In the genomic region with DNA sequence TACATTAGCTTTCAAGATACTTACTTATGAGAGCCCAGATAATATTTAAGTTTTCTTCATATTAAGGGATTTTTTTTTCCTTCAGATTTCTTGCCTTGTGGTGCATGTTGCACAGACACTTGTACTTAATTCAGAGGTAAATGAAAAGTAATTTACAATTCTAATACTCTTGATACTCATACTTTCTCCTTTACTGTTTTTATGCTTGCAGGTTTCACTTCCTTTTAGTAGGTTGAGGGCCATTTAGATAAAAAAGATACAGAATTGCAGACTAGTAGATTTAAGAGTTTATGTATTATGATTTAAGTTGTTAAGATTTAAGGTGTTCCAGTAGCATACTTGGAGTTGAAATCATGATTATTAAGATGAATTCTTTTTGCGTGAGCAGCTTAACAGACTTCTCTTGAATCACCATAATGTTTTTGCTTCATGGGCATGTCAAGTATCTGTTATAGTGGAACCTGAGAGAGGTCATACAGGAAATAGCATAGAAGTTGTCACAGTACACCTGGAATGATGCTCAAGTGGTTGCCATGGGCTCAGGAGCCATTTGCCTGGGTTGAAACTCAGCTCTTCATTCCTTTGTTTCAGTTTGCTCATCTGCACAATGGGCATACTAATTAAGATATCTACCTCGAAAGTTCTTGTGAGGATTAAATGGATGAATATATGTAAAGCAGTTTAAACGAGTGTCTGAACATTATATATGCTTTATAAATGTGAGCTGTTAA, we compare ENCODE assay signal across 14 cellular contexts.
DNase-seq lines count a peak whose midpoint lies in the region; ATAC-seq and TF ChIP-seq lines count a peak whose summit lies in the region.
"Had no signal": no experiment of that assay in that cellular context is flagged by ENCODE, and none has a peak within 500 bp of the region (broad histone marks: within the 10 kb centered on the region; RNA-seq: fewer than 3 reads in every experiment).

No MANE protein-coding gene starts in this region.

- H3K4me3 Mint-ChIP-seq in stimulated activated memory B cell treated with anti-CD40 and anti-IgM and Interleukin-4, amounts not matched to agents 10 μg/mL and 1 μg/mL and 100 μg/mL, for 72 hours: no peak overlapping the region
- no peak overlapping the region for H3K4me3 Mint-ChIP-seq in CD14-positive monocyte
- H3K4me3 Mint-ChIP-seq in progenitor cell of endocrine pancreas (ENCODE audit: low read depth): no peak overlapping the region
- H3K4me3 Mint-ChIP-seq: activated CD8-positive, alpha-beta T cell treated with anti-CD3 and anti-CD28 coated beads for 36 hours; neural progenitor cell had no signal

- DNase-seq in NCI-H510A treated with DMSO at 0.1 percent for 48 hours (lab: John Stamatoyannopoulos, UW) (peak; percentile 8), CD14-positive monocyte (ENCODE audit: low spot score) (no peak), progenitor cell of endocrine pancreas (ENCODE audit: low spot score, unreplicated experiment) (no peak), HuH-7.5 (ENCODE audit: low spot score) (no peak)
- DNase-seq: activated CD8-positive, alpha-beta T cell treated with anti-CD3 and anti-CD28 coated beads for 36 hours; activated effector memory CD4-positive, alpha-beta T cell treated with anti-CD3 and anti-CD28 coated beads, Interleukin-2, amount 50 U/mL, for 16 hours; CD4-positive, alpha-beta memory T cell; NCI-H1105; NCI-H526; SHP77 had no signal

- H3K36me3 Mint-ChIP-seq in stimulated activated memory B cell treated with anti-CD40 and anti-IgM and Interleukin-4, amounts not matched to agents 10 μg/mL and 1 μg/mL and 100 μg/mL, for 72 hours: no peaks in the 10 kb centered on the region
- H3K36me3 Mint-ChIP-seq in CD14-positive monocyte (no peaks in the 10 kb centered on the region), progenitor cell of endocrine pancreas (ENCODE audit: insufficient read depth) (no peaks in the 10 kb centered on the region)
- H3K36me3 Mint-ChIP-seq: CD4-positive, alpha-beta memory T cell; neural progenitor cell had no signal

- H3K27me3 Mint-ChIP-seq in stimulated activated memory B cell treated with anti-CD40 and anti-IgM and Interleukin-4, amounts not matched to agents 10 μg/mL and 1 μg/mL and 100 μg/mL, for 72 hours: no peaks in the 10 kb centered on the region
- H3K27me3 Mint-ChIP-seq in CD14-positive monocyte (ENCODE audit: low read depth in 3 of 3): no peaks in the 10 kb centered on the region
- no peaks in the 10 kb centered on the region for H3K27me3 Mint-ChIP-seq in progenitor cell of endocrine pancreas
- H3K27me3 Mint-ChIP-seq: activated CD8-positive, alpha-beta T cell treated with anti-CD3 and anti-CD28 coated beads for 36 hours; CD4-positive, alpha-beta memory T cell had no signal

- ATAC-seq in GM18907 (IDR thresholded peaks at IDR 0.05; ENCODE audit: unreplicated experiment) (peak; percentile 75), HG03139 (IDR thresholded peaks at IDR 0.05; ENCODE audit: unreplicated experiment) (peak; percentile 54)
- peak; percentile 53 for ATAC-seq in stimulated activated memory B cell treated with anti-CD40 and anti-IgM and Interleukin-4, amounts not matched to agents 10 μg/mL and 1 μg/mL and 100 μg/mL, for 72 hours
- ATAC-seq: activated CD8-positive, alpha-beta T cell treated with anti-CD3 and anti-CD28 coated beads for 36 hours had no signal

- TF ChIP-seq CTCF in CD14-positive monocyte (IDR thresholded peaks at IDR 0.05) (no peak), progenitor cell of endocrine pancreas (IDR thresholded peaks at IDR 0.05; ENCODE audit: unreplicated experiment) (no peak)

- no peaks in the 10 kb centered on the region for H3K9me3 Mint-ChIP-seq in stimulated activated memory B cell treated with anti-CD40 and anti-IgM and Interleukin-4, amounts not matched to agents 10 μg/mL and 1 μg/mL and 100 μg/mL, for 72 hours
- H3K9me3 Mint-ChIP-seq in CD14-positive monocyte: peaks cover 0 to 2% (median 0%) of the 10 kb centered on the region in 7 donors
- H3K9me3 Mint-ChIP-seq in progenitor cell of endocrine pancreas (ENCODE audit: low read depth): no peaks in the 10 kb centered on the region
- H3K9me3 Mint-ChIP-seq: activated CD8-positive, alpha-beta T cell treated with anti-CD3 and anti-CD28 coated beads for 36 hours; CD4-positive, alpha-beta memory T cell; neural progenitor cell had no signal

- peak overlapping the region; percentile 58 for H3K27ac Mint-ChIP-seq in stimulated activated memory B cell treated with anti-CD40 and anti-IgM and Interleukin-4, amounts not matched to agents 10 μg/mL and 1 μg/mL and 100 μg/mL, for 72 hours
- H3K27ac Mint-ChIP-seq in CD14-positive monocyte (peak overlapping the region in 1 of 7 donors; percentile 28), progenitor cell of endocrine pancreas (no peak overlapping the region)
- H3K27ac Mint-ChIP-seq: activated CD8-positive, alpha-beta T cell treated with anti-CD3 and anti-CD28 coated beads for 36 hours; CD4-positive, alpha-beta memory T cell; neural progenitor cell had no signal

- peaks cover 23% of the 10 kb centered on the region for H3K4me1 Mint-ChIP-seq in stimulated activated memory B cell treated with anti-CD40 and anti-IgM and Interleukin-4, amounts not matched to agents 10 μg/mL and 1 μg/mL and 100 μg/mL, for 72 hours
- H3K4me1 Mint-ChIP-seq in CD14-positive monocyte: peaks cover 13% of the 10 kb centered on the region
- H3K4me1 Mint-ChIP-seq in progenitor cell of endocrine pancreas (ENCODE audit: low read depth): no peaks in the 10 kb centered on the region
- H3K4me1 Mint-ChIP-seq: neural progenitor cell had no signal

- intact Hi-C loops in CD14-positive monocyte (cut with micrococcal nuclease): no loop called here
